In the genomic region with DNA sequence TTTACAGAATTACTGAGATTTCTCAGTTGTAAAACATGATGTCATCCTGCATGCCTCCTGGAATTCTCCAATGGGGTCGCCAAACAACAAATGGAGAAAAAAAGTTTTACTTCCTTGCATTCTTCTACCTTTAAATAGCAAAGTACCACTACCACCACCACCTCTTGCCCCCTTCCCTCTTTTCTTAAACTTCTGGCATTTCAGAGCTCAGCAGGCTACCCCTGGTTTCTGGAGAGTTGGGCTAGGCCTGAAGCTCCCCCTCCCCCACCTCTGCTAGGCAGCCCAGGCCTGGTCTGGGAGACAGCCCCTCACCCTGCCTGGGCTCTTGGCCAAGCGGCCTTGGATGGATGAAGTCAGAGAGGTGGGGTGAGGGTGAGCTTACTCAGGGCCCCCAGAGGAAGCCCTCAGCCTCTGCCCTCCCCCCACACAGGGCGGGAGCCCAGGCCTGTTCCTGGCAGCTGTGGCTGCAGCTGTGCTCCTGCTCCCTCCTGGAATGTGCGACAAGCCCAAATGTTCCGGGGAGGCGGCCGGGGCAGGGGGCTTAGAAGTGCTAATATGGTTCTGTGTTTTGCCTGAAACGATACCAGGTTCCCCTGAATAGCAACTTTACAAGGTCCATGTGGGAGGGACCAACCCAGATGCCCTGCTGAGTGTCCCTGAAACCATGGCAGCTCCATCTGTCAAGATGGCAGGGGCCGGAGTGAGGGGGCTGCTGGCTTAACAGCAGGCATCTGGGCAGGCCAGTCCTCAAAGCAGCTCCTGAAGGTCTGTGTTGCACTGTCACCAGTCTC, we compare ENCODE assay signal across 9 cellular contexts. TPM values are rescaled to one million over a fixed set of nuclear protein-coding genes. Genes with fewer than 3 reads are reported as not detected.
DNase-seq lines count a peak whose midpoint lies in the region; ATAC-seq and TF ChIP-seq lines count a peak whose summit lies in the region.
"Had no signal": no experiment of that assay in that cellular context is flagged by ENCODE, and none has a peak within 500 bp of the region (broad histone marks: within the 10 kb centered on the region; RNA-seq: fewer than 3 reads in every experiment).

No MANE protein-coding gene starts in this region.

- H3K9me3 ChIP-seq in iPS-15b (ENCODE audit: control insufficient read depth, insufficient read depth, low read length) = no peaks in the 10 kb centered on the region
- no peaks in the 10 kb centered on the region for H3K9me3 ChIP-seq in gastrocnemius medialis

- no peak for TF ChIP-seq POLR2A in gastrocnemius medialis (IDR thresholded peaks at IDR 0.05)

- TF ChIP-seq CTCF in astrocyte of the spinal cord (IDR thresholded peaks at IDR 0.05; ENCODE audit: low read depth, low read length) = no peak
- no peak for TF ChIP-seq CTCF in gastrocnemius medialis (IDR thresholded peaks at IDR 0.05 in 4 of 5, conservative IDR thresholded peaks at IDR 0.05 in 1 of 5)

- peak overlapping the region; percentile 61 to 71 (median 65) for H3K27ac ChIP-seq in gastrocnemius medialis

- intact Hi-C loops in gastrocnemius medialis (cut with DNase I; ENCODE audit: low total_unique reads) = loop anchor here (10.0 kb wide), 1 partner anchor 128 kb away; the partner anchor contains the start of gene RECK

- H3K27me3 ChIP-seq in iPS-15b (ENCODE audit: control insufficient read depth, insufficient read depth, low read length) (no peaks in the 10 kb centered on the region), gastrocnemius medialis (peaks cover 0 to 9% (median 5%) of the 10 kb centered on the region in 3 donors)

- peak overlapping the region; percentile 3 for H3K9ac ChIP-seq in iPS-15b (ENCODE audit: low read depth, low read length)

- in situ Hi-C loops in astrocyte of the spinal cord (cut with HindIII; ENCODE audit: low sequenced_read_pairs) = no loop called here
- in situ Hi-C loops in gastrocnemius medialis (cut with MboI; ENCODE audit: low sequenced_read_pairs in 4 of 4) = no loop called here

- DNase-seq in GM03348 (ENCODE audit: low spot score) = peak; percentile 50
- peak; percentile 96 for DNase-seq in astrocyte of the spinal cord (ENCODE audit: low read depth, low spot score)
- DNase-seq in gastrocnemius medialis = peak in 1 of 2 donors; percentile 40
- no peak for DNase-seq in epidermal melanocyte (ENCODE audit: insufficient read length, low spot score)
- no peak for DNase-seq in left lobe of liver (ENCODE audit: low spot score)
- DNase-seq in NCI-H1417 (lab: John Stamatoyannopoulos, UW) = no peak
- DNase-seq: NCI-H774 had no signal

- H3K4me1 ChIP-seq in iPS-15b (ENCODE audit: control insufficient read depth, insufficient read depth, low read length) = peaks cover 21% of the 10 kb centered on the region
- H3K4me1 ChIP-seq in gastrocnemius medialis = peaks cover 2 to 18% of the 10 kb centered on the region in 2 donors

- no peak overlapping the region for H3K4me3 ChIP-seq in astrocyte of the spinal cord (ENCODE audit: low read depth, low read length)
- H3K4me3 ChIP-seq in iPS-15b (ENCODE audit: low read depth, low read length) = no peak overlapping the region
- H3K4me3 ChIP-seq in gastrocnemius medialis = no peak overlapping the region

- H3K36me3 ChIP-seq in iPS-15b (ENCODE audit: control insufficient read depth, insufficient read depth, low read length) = no peaks in the 10 kb centered on the region
- H3K36me3 ChIP-seq in gastrocnemius medialis = no peaks in the 10 kb centered on the region

- no peak for ATAC-seq in gastrocnemius medialis
- ATAC-seq in left lobe of liver = no peak
- no peak for ATAC-seq in HG02642 (IDR thresholded peaks at IDR 0.05; ENCODE audit: poor library complexity, unreplicated experiment)

RNA-seq across cellular contexts. Expression of gene CCIN, which starts 5.9 kb away (rescaled TPM):
- total RNA-seq in gastrocnemius medialis (not detected), left lobe of liver (not detected)

RNA-seq across cellular contexts. Expression of gene GLIPR2, which starts 26.7 kb away (rescaled TPM):
- total RNA-seq in gastrocnemius medialis = 1 to 10 TPM; 3.3 to 5.3 (median 3.9) TPM
- 1.5 TPM for total RNA-seq in left lobe of liver

RNA-seq across cellular contexts. Expression of gene CLTA, which starts 27.5 kb away (rescaled TPM):
- 10 to 100 TPM; 48.4 to 86.7 (median 69.0) TPM for total RNA-seq in gastrocnemius medialis
- total RNA-seq in left lobe of liver = 61.8 TPM

Comparison
In these comparisons a context has a peak if more than half of its experiments do, and no peak if none do; other contexts are left out.
1. DNase-seq: peak in GM03348 (single experiment) and astrocyte of the spinal cord (single experiment); none in epidermal melanocyte (single experiment), left lobe of liver (single experiment) and NCI-H1417 (0 of 3).